In the genomic region with DNA sequence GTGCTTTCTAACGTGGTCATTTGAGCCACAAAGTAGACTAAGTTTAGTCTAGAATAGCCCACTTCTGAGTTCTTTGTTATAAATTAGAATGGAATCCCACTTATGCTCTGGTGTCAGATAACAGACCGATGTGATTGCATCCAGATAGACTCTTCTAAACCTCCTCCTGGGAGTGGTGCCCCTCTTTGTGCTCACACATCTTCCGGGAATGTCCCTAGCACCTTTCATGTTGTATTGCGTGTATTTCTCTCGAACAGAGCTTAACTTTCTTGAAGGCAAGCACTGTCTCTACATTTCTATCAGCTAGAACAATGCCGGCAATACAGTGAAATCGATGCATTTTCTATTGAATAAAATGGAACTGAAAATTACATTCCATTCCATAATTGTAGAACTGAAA, we compare ENCODE assay signal across 12 cellular contexts. TPM values are rescaled to one million over a fixed set of nuclear protein-coding genes. Genes with fewer than 3 reads are reported as not detected.
DNase-seq lines count a peak whose midpoint lies in the region; ATAC-seq and TF ChIP-seq lines count a peak whose summit lies in the region.
"Had no signal": no experiment of that assay in that cellular context is flagged by ENCODE, and none has a peak within 500 bp of the region (broad histone marks: within the 10 kb centered on the region; RNA-seq: fewer than 3 reads in every experiment).

No MANE protein-coding gene starts in this region.

- peaks cover 3% of the 10 kb centered on the region; the same call in 1 of the 2 replicates for H3K36me3 Mint-ChIP-seq in WTC11
- no peaks in the 10 kb centered on the region for H3K36me3 Mint-ChIP-seq in activated T-helper 17 cell treated with anti-CD3 and anti-CD28 coated beads, Interleukin-2, amount 50 U/mL, for 72 hours (ENCODE audit: low read depth)
- H3K36me3 Mint-ChIP-seq: activated naive CD4-positive, alpha-beta T cell treated with anti-CD3 and anti-CD28 coated beads, Interleukin-2, amount 50 U/mL, for 24 hours had no signal

- H3K27me3 Mint-ChIP-seq in WTC11 (ENCODE audit: low read depth): no peaks in the 10 kb centered on the region
- peaks cover 10% of the 10 kb centered on the region for H3K27me3 Mint-ChIP-seq in activated T-helper 17 cell treated with anti-CD3 and anti-CD28 coated beads, Interleukin-2, amount 50 U/mL, for 72 hours

- no peak for TF ChIP-seq CTCF in WTC11 (IDR thresholded peaks at IDR 0.05)

- ATAC-seq in WTC11 (peak; percentile 93), GM18505 (IDR thresholded peaks at IDR 0.05; ENCODE audit: unreplicated experiment) (no peak)
- no peak for ATAC-seq in activated T-helper 17 cell treated with anti-CD3 and anti-CD28 coated beads, Interleukin-2, amount 50 U/mL, for 72 hours (replicated peaks)
- ATAC-seq: A549, lower lobe of right lung had no signal

- H3K27ac Mint-ChIP-seq in WTC11: peak overlapping the region; percentile 99
- H3K27ac Mint-ChIP-seq in activated T-helper 17 cell treated with anti-CD3 and anti-CD28 coated beads, Interleukin-2, amount 50 U/mL, for 72 hours: no peak overlapping the region
- H3K27ac Mint-ChIP-seq: activated naive CD4-positive, alpha-beta T cell treated with anti-CD3 and anti-CD28 coated beads, Interleukin-2, amount 50 U/mL, for 24 hours had no signal

- peak overlapping the region; percentile 59 for H3K4me3 Mint-ChIP-seq in WTC11
- no peak overlapping the region for H3K4me3 Mint-ChIP-seq in activated T-helper 17 cell treated with anti-CD3 and anti-CD28 coated beads, Interleukin-2, amount 50 U/mL, for 72 hours
- H3K4me3 Mint-ChIP-seq: activated naive CD4-positive, alpha-beta T cell treated with anti-CD3 and anti-CD28 coated beads, Interleukin-2, amount 50 U/mL, for 24 hours had no signal

- DNase-seq in NCI-H82 (lab: John Stamatoyannopoulos, UW) (peak; percentile 24), NCI-H82 treated with DMSO at 0.1 percent for 48 hours (lab: John Stamatoyannopoulos, UW; ENCODE audit: unreplicated experiment) (no peak), WTC11 (ENCODE audit: low spot score) (peak; percentile 40), iPS-NIHi11 (ENCODE audit: low spot score) (peak; percentile 65), DMS 273 (lab: John Stamatoyannopoulos, UW; ENCODE audit: unreplicated experiment) (no peak), NCI-H2029 treated with DMSO at 0.1 percent for 48 hours (lab: John Stamatoyannopoulos, UW) (no peak)
- DNase-seq: lower lobe of right lung had no signal

- POLR2A ChIA-PET in WTC11 (lab: Charles Lee): no interaction called here

- CTCF ChIA-PET in WTC11 (lab: Charles Lee): no interaction called here

- peaks cover 68% of the 10 kb centered on the region for H3K4me1 Mint-ChIP-seq in WTC11
- peaks cover under 1% of the 10 kb centered on the region for H3K4me1 Mint-ChIP-seq in activated T-helper 17 cell treated with anti-CD3 and anti-CD28 coated beads, Interleukin-2, amount 50 U/mL, for 72 hours

- no peak for TF ChIP-seq POLR2A in GM18505 (IDR thresholded peaks at IDR 0.05; ENCODE audit: borderline replicate concordance, extremely low read depth, insufficient read depth, insufficient read length)

- H3K9me3 Mint-ChIP-seq in WTC11: no peaks in the 10 kb centered on the region
- H3K9me3 Mint-ChIP-seq in activated T-helper 17 cell treated with anti-CD3 and anti-CD28 coated beads, Interleukin-2, amount 50 U/mL, for 72 hours: no peaks in the 10 kb centered on the region
- H3K9me3 Mint-ChIP-seq: activated naive CD4-positive, alpha-beta T cell treated with anti-CD3 and anti-CD28 coated beads, Interleukin-2, amount 50 U/mL, for 24 hours had no signal

TF ChIP-seq in WTC11, 78 proteins besides CTCF, POLR2A, EP300 and RAD21:
- TF ChIP-seq TEAD1 (CRISPR knock-in tag; IDR thresholded peaks at IDR 0.05) (peak; percentile 45; the same call in 1 of the 2 replicates), ZNF396 (CRISPR knock-in tag; IDR thresholded peaks at IDR 0.05; ENCODE audit: borderline replicate concordance) (no peak)
TF ChIP-seq in WTC11: peak in this region for 1.

RNA-seq across cellular contexts. Expression of a gene that starts 23.0 kb away (rescaled TPM):
- 1.1 to 1.9 TPM (median 1.5 TPM) in 3 replicates for total RNA-seq in WTC11 (2021)
- not detected for total RNA-seq in activated T-helper 17 cell treated with anti-CD3 and anti-CD28 coated beads, Interleukin-2, amount 50 U/mL, for 72 hours
- total RNA-seq: activated CD8-positive, alpha-beta memory T cell treated with anti-CD3 and anti-CD28 coated beads for 36 hours had no signal

Comparison
In these comparisons a context has a peak if more than half of its experiments do, and no peak if none do; other contexts are left out.
1. DNase-seq: peak in NCI-H82 (single experiment), WTC11 (single experiment) and iPS-NIHi11 (single experiment); none in NCI-H82 treated with DMSO at 0.1 percent for 48 hours (single experiment), DMS 273 (single experiment) and NCI-H2029 treated with DMSO at 0.1 percent for 48 hours (single experiment).